Comparison of ENCODE assay signal across 1 cellular context in genomic region chr11:102452461-102453285, GRCh38.
TF ChIP-seq lines count a peak whose summit lies in the region.

Gene TMEM123 (minus strand): TSS chr11:102452765. CDS start chr11:102452623, 142 bp downstream.

TF ChIP-seq in HepG2, 621 proteins besides CTCF, POLR2A, EP300 and RAD21 (continued from another document and continues in another):
- TF ChIP-seq ETV6 (CRISPR knock-in tag; conservative IDR thresholded peaks at IDR 0.05), result no peak; the same call in 1 of the 2 replicates
- TF ChIP-seq MBD4 (IDR thresholded peaks at IDR 0.05; ENCODE audit: borderline replicate concordance, low read length), result no peak
- 0 out of 2 replicates have a peak, but pooled peaks have one; percentile 62 for TF ChIP-seq EEA1 (CRISPR knock-in tag; IDR thresholded peaks at IDR 0.05; ENCODE audit: borderline replicate concordance)
- TF ChIP-seq KLF6 (CRISPR knock-in tag; IDR thresholded peaks at IDR 0.05), result peak; percentile 65; the same call in 1 of the 2 replicates
- TF ChIP-seq AGO1 (IDR thresholded peaks at IDR 0.05; ENCODE audit: low read depth, low read length, poor library complexity, severe bottlenecking), result no peak
- TF ChIP-seq ZBTB7A (CRISPR knock-in tag; IDR thresholded peaks at IDR 0.05), result peak; percentile 19
- peak; percentile 71; the same call in 1 of the 2 replicates for TF ChIP-seq ZNF768 (CRISPR knock-in tag; IDR thresholded peaks at IDR 0.05)
- peak; percentile 66; the same call in 1 of the 2 replicates for TF ChIP-seq TMF1 (CRISPR knock-in tag; IDR thresholded peaks at IDR 0.05; ENCODE audit: low read depth)
- TF ChIP-seq GLI4 (CRISPR knock-in tag; IDR thresholded peaks at IDR 0.05; ENCODE audit: borderline replicate concordance), result peak; percentile 22; the same call in 1 of the 2 replicates
- TF ChIP-seq HOXA3 (CRISPR knock-in tag; IDR thresholded peaks at IDR 0.05), result no peak
- TF ChIP-seq AKAP8 (CRISPR knock-in tag; IDR thresholded peaks at IDR 0.05), result no peak
- peak; percentile 72 for TF ChIP-seq ZBTB14 (CRISPR knock-in tag; IDR thresholded peaks at IDR 0.05)
- TF ChIP-seq ZNF276 (CRISPR knock-in tag; IDR thresholded peaks at IDR 0.05; ENCODE audit: low read depth), result peak; percentile 69; the same call in 1 of the 2 replicates
- TF ChIP-seq SMARCC2 (IDR thresholded peaks at IDR 0.05), result no peak
- TF ChIP-seq PHF8 (CRISPR knock-in tag; IDR thresholded peaks at IDR 0.05), result peak; percentile 68
- TF ChIP-seq SMYD3 (CRISPR knock-in tag; IDR thresholded peaks at IDR 0.05), result 0 out of 2 replicates have a peak, but pooled peaks have one; percentile 49
- peak; percentile 58 for TF ChIP-seq SRSF1 (optimal IDR thresholded peaks at IDR 0.05; ENCODE audit: low read depth, low read length)
- peak; percentile 70; the same call in 1 of the 2 replicates for TF ChIP-seq IRX3 (CRISPR knock-in tag; IDR thresholded peaks at IDR 0.05; ENCODE audit: borderline replicate concordance, low read depth)
- no peak for TF ChIP-seq GTF2F1 (IDR thresholded peaks at IDR 0.05; ENCODE audit: low read length)
- TF ChIP-seq ZNF780A (CRISPR knock-in tag; IDR thresholded peaks at IDR 0.05), result peak; percentile 82
- no peak; the same call in 1 of the 2 replicates for TF ChIP-seq STAG1 (CRISPR knock-in tag; IDR thresholded peaks at IDR 0.05)
- TF ChIP-seq ZNF451 (CRISPR knock-in tag; IDR thresholded peaks at IDR 0.05), result peak; percentile 81
- peak; percentile 52 for TF ChIP-seq RARA (CRISPR knock-in tag; IDR thresholded peaks at IDR 0.05)
- TF ChIP-seq ZNF274 (CRISPR knock-in tag; IDR thresholded peaks at IDR 0.05), result peak; percentile 45; the same call in 1 of the 2 replicates
- TF ChIP-seq CHCHD3 (CRISPR knock-in tag; IDR thresholded peaks at IDR 0.05), result no peak
- TF ChIP-seq AHR (CRISPR knock-in tag; IDR thresholded peaks at IDR 0.05), result no peak; the same call in 1 of the 2 replicates
- TF ChIP-seq REST (IDR thresholded peaks at IDR 0.05; ENCODE audit: borderline replicate concordance in 1 of 2, low read depth in 1 of 2, low read length in 2 of 2), result 0 out of 4 replicates have a peak, but pooled peaks of 1 of the 2 experiments have one; percentile 8
- peak; percentile 25 for TF ChIP-seq ARID5B (CRISPR knock-in tag; IDR thresholded peaks at IDR 0.05)
- 0 out of 2 replicates have a peak, but pooled peaks have one; percentile 3 for TF ChIP-seq MNT (IDR thresholded peaks at IDR 0.05)
- peak; percentile 19 for TF ChIP-seq XRCC5 (optimal IDR thresholded peaks at IDR 0.05; ENCODE audit: low read length)
- no peak for TF ChIP-seq STAT6 (CRISPR knock-in tag; IDR thresholded peaks at IDR 0.05; ENCODE audit: borderline replicate concordance)
- no peak for TF ChIP-seq MATR3 (CRISPR knock-in tag; IDR thresholded peaks at IDR 0.05)
- 0 out of 2 replicates have a peak, but pooled peaks have one; percentile 6 for TF ChIP-seq MLX (CRISPR knock-in tag; IDR thresholded peaks at IDR 0.05)
- peak; percentile 93 for TF ChIP-seq SRY (CRISPR knock-in tag; IDR thresholded peaks at IDR 0.05)
- peak; percentile 85 for TF ChIP-seq ZNF589 (CRISPR knock-in tag; conservative IDR thresholded peaks at IDR 0.05)
- peak; percentile 82; the same call in 1 of the 2 replicates for TF ChIP-seq ARHGAP35 (CRISPR knock-in tag; IDR thresholded peaks at IDR 0.05; ENCODE audit: borderline replicate concordance)
- TF ChIP-seq ZBTB10 (CRISPR knock-in tag; IDR thresholded peaks at IDR 0.05; ENCODE audit: borderline replicate concordance), result peak; percentile 89
- TF ChIP-seq ZNF333 (CRISPR knock-in tag; IDR thresholded peaks at IDR 0.05; ENCODE audit: borderline replicate concordance), result 0 out of 2 replicates have a peak, but pooled peaks have one; percentile 68
- peak; percentile 85; the same call in 1 of the 2 replicates for TF ChIP-seq ZNF607 (CRISPR knock-in tag; IDR thresholded peaks at IDR 0.05; ENCODE audit: borderline replicate concordance)
- TF ChIP-seq ZNF282 (IDR thresholded peaks at IDR 0.05; ENCODE audit: partially characterized antibody), result no peak
- 0 out of 2 replicates have a peak, but pooled peaks have one; percentile 34 for TF ChIP-seq ZNF614 (CRISPR knock-in tag; IDR thresholded peaks at IDR 0.05; ENCODE audit: borderline replicate concordance)
- 0 out of 2 replicates have a peak, but pooled peaks have one; percentile 74 for TF ChIP-seq PAX8 (CRISPR knock-in tag; IDR thresholded peaks at IDR 0.05; ENCODE audit: borderline replicate concordance)
